In genomic region chr14:22432348-22432976, GRCh38 we compare ENCODE assay signal across 8 cellular contexts.
DNase-seq lines count a peak whose midpoint lies in the region; ATAC-seq, FAIRE-seq and TF ChIP-seq lines count a peak whose summit lies in the region.

No MANE protein-coding gene starts in this region.

- peak; percentile 98 for FAIRE-seq in kidney (lab: Jason Lieb, UNC)

- H3K36me3 ChIP-seq in kidney (ENCODE audit: control insufficient read depth in 1 of 2, insufficient read depth in 2 of 2, low read length in 2 of 2) (no peaks in the 10 kb centered on the region), uterus (no peaks in the 10 kb centered on the region)

- TF ChIP-seq CTCF in kidney (IDR thresholded peaks at IDR 0.05; ENCODE audit: borderline replicate concordance, extremely low read depth, insufficient read depth) (no peak), uterus (IDR thresholded peaks at IDR 0.05) (no peak)

- H3K4me3 ChIP-seq in kidney (ENCODE audit: low read length in 2 of 2) (no peak overlapping the region), uterus (no peak overlapping the region)

- H3K27me3 ChIP-seq in uterus = no peaks in the 10 kb centered on the region

- H3K4me1 ChIP-seq in kidney (ENCODE audit: control insufficient read depth in 1 of 2, insufficient read depth in 1 of 2, low read depth in 1 of 2, low read length in 2 of 2) = peaks cover 9 to 16% of the 10 kb centered on the region in 2 donors
- peaks cover 0 to 9% of the 10 kb centered on the region in 2 donors for H3K4me1 ChIP-seq in uterus

- H3K9me3 ChIP-seq in kidney (ENCODE audit: control insufficient read depth in 1 of 2, low read length in 2 of 2) (no peaks in the 10 kb centered on the region), uterus (no peaks in the 10 kb centered on the region)

- DNase-seq in DMS53 treated with DMSO at 0.1 percent for 48 hours (lab: John Stamatoyannopoulos, UW; ENCODE audit: unreplicated experiment) = peak; percentile 6
- peak; percentile 87 for DNase-seq in NAMALWA (ENCODE audit: low spot score)
- peak; percentile 19 for DNase-seq in amniotic stem cell (lab: John Stamatoyannopoulos, UW)
- no peak for DNase-seq in kidney
- peak; percentile 28 to 62 for DNase-seq in uterus
- DNase-seq in stimulated activated CD4-positive, alpha-beta T cell treated with anti-CD3 and anti-CD28 coated beads, Interleukin-4, amount 100 ng/mL, for 24 hours = no peak

- H3K27ac ChIP-seq in kidney (ENCODE audit: low read depth in 2 of 2, low read length in 2 of 2) = no peak overlapping the region
- H3K27ac ChIP-seq in uterus = peak overlapping the region in 1 of 2 donors; percentile 44

- TF ChIP-seq POLR2A in uterus (IDR thresholded peaks at IDR 0.05) = no peak

- no peak overlapping the region for H3K9ac ChIP-seq in kidney (ENCODE audit: low read length in 2 of 2)

- intact Hi-C loops in kidney (cut with DNase I) (no loop called here), uterus (cut with DNase I; ENCODE audit: low total_unique reads) (no loop called here)

- no peak for ATAC-seq in HG03175 (IDR thresholded peaks at IDR 0.05; ENCODE audit: unreplicated experiment)
- no peak for ATAC-seq in GM18502 (IDR thresholded peaks at IDR 0.05; ENCODE audit: poor library complexity, unreplicated experiment)

Comparison
In these comparisons a context has a peak if more than half of its experiments do, and no peak if none do; other contexts are left out.
1. DNase-seq: peak in DMS53 treated with DMSO at 0.1 percent for 48 hours (single experiment), NAMALWA (single experiment), amniotic stem cell (single experiment) and uterus (2 of 2); none in kidney (single experiment) and stimulated activated CD4-positive, alpha-beta T cell treated with anti-CD3 and anti-CD28 coated beads, Interleukin-4, amount 100 ng/mL, for 24 hours (single experiment).